Comparison of ENCODE assay signal across 1 cellular context in the genomic region with DNA sequence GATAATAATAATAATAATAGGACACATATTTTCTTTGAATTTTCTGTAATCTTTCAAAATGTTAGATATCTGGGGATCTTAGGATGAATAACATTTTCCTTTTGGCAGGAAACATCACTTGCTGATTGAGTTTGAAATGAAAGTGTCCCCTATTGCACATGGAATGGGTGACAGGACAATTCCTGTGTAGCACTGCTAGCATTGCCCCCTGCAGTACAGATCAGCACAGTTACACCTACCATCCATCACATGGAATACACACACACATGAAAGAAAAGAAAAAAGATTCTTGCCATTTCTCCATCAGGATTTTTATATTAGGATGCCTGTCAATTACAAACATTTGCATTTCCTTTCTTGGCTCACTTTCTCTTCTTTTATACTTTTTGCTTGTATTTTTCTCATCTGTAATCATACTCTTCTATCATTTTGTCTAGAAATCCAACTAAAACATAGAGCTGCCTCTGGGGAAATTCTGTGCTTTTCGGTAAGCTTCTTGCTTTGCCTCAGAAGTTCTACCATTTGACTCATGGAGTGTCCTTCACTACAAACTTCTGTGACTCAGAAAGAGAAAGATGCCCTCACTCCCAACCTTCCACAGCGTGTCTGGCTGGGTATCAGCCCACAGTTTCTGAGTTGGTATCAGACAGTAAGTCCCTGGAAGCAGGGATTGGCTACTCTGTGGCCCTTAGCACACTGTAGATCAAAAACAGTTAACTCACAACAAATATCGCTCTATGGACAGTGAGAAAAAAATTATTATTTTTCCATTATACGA.
A peak's percentile ranks its signal among the peaks of the same experiment; 100 is the strongest.
TF ChIP-seq lines count a peak whose summit lies in the region.

No MANE protein-coding gene starts in this region.

TF ChIP-seq in GM12878, 131 proteins besides CTCF, POLR2A, EP300 and RAD21 (continued from another document):
- TF ChIP-seq, protein P1, sequence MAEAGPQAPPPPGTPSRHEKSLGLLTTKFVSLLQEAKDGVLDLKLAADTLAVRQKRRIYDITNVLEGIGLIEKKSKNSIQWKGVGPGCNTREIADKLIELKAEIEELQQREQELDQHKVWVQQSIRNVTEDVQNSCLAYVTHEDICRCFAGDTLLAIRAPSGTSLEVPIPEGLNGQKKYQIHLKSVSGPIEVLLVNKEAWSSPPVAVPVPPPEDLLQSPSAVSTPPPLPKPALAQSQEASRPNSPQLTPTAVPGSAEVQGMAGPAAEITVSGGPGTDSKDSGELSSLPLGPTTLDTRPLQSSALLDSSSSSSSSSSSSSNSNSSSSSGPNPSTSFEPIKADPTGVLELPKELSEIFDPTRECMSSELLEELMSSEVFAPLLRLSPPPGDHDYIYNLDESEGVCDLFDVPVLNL (IDR thresholded peaks at IDR 0.05; ENCODE audit: low read depth, low read length) = no peak
- TF ChIP-seq, protein P2, sequence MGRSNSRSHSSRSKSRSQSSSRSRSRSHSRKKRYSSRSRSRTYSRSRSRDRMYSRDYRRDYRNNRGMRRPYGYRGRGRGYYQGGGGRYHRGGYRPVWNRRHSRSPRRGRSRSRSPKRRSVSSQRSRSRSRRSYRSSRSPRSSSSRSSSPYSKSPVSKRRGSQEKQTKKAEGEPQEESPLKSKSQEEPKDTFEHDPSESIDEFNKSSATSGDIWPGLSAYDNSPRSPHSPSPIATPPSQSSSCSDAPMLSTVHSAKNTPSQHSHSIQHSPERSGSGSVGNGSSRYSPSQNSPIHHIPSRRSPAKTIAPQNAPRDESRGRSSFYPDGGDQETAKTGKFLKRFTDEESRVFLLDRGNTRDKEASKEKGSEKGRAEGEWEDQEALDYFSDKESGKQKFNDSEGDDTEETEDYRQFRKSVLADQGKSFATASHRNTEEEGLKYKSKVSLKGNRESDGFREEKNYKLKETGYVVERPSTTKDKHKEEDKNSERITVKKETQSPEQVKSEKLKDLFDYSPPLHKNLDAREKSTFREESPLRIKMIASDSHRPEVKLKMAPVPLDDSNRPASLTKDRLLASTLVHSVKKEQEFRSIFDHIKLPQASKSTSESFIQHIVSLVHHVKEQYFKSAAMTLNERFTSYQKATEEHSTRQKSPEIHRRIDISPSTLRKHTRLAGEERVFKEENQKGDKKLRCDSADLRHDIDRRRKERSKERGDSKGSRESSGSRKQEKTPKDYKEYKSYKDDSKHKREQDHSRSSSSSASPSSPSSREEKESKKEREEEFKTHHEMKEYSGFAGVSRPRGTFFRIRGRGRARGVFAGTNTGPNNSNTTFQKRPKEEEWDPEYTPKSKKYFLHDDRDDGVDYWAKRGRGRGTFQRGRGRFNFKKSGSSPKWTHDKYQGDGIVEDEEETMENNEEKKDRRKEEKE (IDR thresholded peaks at IDR 0.05) = no peak
- TF ChIP-seq CREM (IDR thresholded peaks at IDR 0.05; ENCODE audit: low read depth) = peak; percentile 80
- TF ChIP-seq ZZZ3 (IDR thresholded peaks at IDR 0.05; ENCODE audit: control insufficient read depth, insufficient read length, low read depth) = no peak
- no peak for TF ChIP-seq CHD4 (IDR thresholded peaks at IDR 0.05)
- TF ChIP-seq SUPT20H (IDR thresholded peaks at IDR 0.05; ENCODE audit: borderline replicate concordance, control insufficient read depth, low read depth, low read length) = no peak
- no peak for TF ChIP-seq SMARCA5 (IDR thresholded peaks at IDR 0.05)
- TF ChIP-seq NRF1 (conservative IDR thresholded peaks at IDR 0.05; ENCODE audit: low read depth, low read length) = no peak
- TF ChIP-seq PAX5 (IDR thresholded peaks at IDR 0.05; ENCODE audit: borderline replicate concordance, low read depth, low read length) = no peak
- no peak for TF ChIP-seq JUND (IDR thresholded peaks at IDR 0.05; ENCODE audit: low read depth, low read length)
- no peak for TF ChIP-seq MTA2 (IDR thresholded peaks at IDR 0.05; ENCODE audit: low read depth)
- no peak for TF ChIP-seq SP1 (IDR thresholded peaks at IDR 0.05; ENCODE audit: low read depth, low read length)
- no peak for TF ChIP-seq MXI1 (IDR thresholded peaks at IDR 0.05; ENCODE audit: low read depth, low read length)
- no peak for TF ChIP-seq RBBP5 (conservative IDR thresholded peaks at IDR 0.05)
- TF ChIP-seq, protein P3, sequence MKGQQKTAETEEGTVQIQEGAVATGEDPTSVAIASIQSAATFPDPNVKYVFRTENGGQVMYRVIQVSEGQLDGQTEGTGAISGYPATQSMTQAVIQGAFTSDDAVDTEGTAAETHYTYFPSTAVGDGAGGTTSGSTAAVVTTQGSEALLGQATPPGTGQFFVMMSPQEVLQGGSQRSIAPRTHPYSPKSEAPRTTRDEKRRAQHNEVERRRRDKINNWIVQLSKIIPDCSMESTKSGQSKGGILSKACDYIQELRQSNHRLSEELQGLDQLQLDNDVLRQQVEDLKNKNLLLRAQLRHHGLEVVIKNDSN (IDR thresholded peaks at IDR 0.05; ENCODE audit: borderline replicate concordance, extremely low read length, insufficient read depth, low read depth, low read length) = no peak
- TF ChIP-seq, protein P4, sequence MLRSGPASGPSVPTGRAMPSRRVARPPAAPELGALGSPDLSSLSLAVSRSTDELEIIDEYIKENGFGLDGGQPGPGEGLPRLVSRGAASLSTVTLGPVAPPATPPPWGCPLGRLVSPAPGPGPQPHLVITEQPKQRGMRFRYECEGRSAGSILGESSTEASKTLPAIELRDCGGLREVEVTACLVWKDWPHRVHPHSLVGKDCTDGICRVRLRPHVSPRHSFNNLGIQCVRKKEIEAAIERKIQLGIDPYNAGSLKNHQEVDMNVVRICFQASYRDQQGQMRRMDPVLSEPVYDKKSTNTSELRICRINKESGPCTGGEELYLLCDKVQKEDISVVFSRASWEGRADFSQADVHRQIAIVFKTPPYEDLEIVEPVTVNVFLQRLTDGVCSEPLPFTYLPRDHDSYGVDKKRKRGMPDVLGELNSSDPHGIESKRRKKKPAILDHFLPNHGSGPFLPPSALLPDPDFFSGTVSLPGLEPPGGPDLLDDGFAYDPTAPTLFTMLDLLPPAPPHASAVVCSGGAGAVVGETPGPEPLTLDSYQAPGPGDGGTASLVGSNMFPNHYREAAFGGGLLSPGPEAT (IDR thresholded peaks at IDR 0.05; ENCODE audit: low read depth) = peak; percentile 23; the same call in 1 of the 2 replicates
- no peak for TF ChIP-seq SREBF1 (IDR thresholded peaks at IDR 0.05; ENCODE audit: low read length)
- TF ChIP-seq, protein P5, sequence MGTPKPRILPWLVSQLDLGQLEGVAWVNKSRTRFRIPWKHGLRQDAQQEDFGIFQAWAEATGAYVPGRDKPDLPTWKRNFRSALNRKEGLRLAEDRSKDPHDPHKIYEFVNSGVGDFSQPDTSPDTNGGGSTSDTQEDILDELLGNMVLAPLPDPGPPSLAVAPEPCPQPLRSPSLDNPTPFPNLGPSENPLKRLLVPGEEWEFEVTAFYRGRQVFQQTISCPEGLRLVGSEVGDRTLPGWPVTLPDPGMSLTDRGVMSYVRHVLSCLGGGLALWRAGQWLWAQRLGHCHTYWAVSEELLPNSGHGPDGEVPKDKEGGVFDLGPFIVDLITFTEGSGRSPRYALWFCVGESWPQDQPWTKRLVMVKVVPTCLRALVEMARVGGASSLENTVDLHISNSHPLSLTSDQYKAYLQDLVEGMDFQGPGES (IDR thresholded peaks at IDR 0.05) = no peak
